ENCODE assay signal across 23 cellular contexts in genomic region chr11:44809283-44809682, GRCh38.
DNase-seq lines count a peak whose midpoint lies in the region; ATAC-seq and TF ChIP-seq lines count a peak whose summit lies in the region.
"Had no signal": no experiment of that assay in that cellular context is flagged by ENCODE, and none has a peak within 500 bp of the region (broad histone marks: within the 10 kb centered on the region; RNA-seq: fewer than 3 reads in every experiment).

No MANE protein-coding gene starts in this region.

- TF ChIP-seq EP300 in gastroesophageal sphincter (IDR thresholded peaks at IDR 0.05), result no peak

- ATAC-seq in gastroesophageal sphincter, result no peak
- no peak for ATAC-seq in heart left ventricle

- 95 to 100% methylated on average over 1 to 3 of the region's 6 CpGs for WGBS in gastroesophageal sphincter (ENCODE audit: low coverage in 1 of 2), 2 donors
- 79 to 96% (median 86%) methylated on average over 5 to 6 of the region's 6 CpGs for WGBS in heart left ventricle, 4 donors

- H3K36me3 ChIP-seq in gastroesophageal sphincter, result no peaks in the 10 kb centered on the region
- no peaks in the 10 kb centered on the region for H3K36me3 ChIP-seq in heart left ventricle
- H3K36me3 ChIP-seq: BE2C; BLaER1 treated with 17β-estradiol and CSF1 and Interleukin-3, amounts not matched to agents 10 nM and 100 nM had no signal

- peak; percentile 65 for DNase-seq in G401 (ENCODE audit: low spot score)
- peak; percentile 54 for DNase-seq in cerebellar cortex (ENCODE audit: low spot score)
- DNase-seq in neural crest cell (ENCODE audit: low read depth, low spot score), result no peak
- no peak for DNase-seq in amniotic stem cell (lab: John Stamatoyannopoulos, UW)
- no peak for DNase-seq in heart left ventricle
- no peak for DNase-seq in SK-N-DZ (ENCODE audit: low spot score)
- DNase-seq in substantia nigra (lab: John Stamatoyannopoulos, UW), result no peak
- DNase-seq: ACHN; AML-193; BE2C; CD4-positive, alpha-beta T cell; DMS 273 treated with DMSO at 0.1 percent for 48 hours; DMS79; EL; GF-D8; GM23248; H7; HCEC 1CT had no signal

- H3K27me3 ChIP-seq in gastroesophageal sphincter, result no peaks in the 10 kb centered on the region
- H3K27me3 ChIP-seq in heart left ventricle, result no peaks in the 10 kb centered on the region
- H3K27me3 ChIP-seq: BE2C; BLaER1 treated with 17β-estradiol and CSF1 and Interleukin-3, amounts not matched to agents 10 nM and 100 nM had no signal

- no peaks in the 10 kb centered on the region for H3K27me3 Mint-ChIP-seq in neural crest cell (ENCODE audit: low read depth)
- H3K27me3 Mint-ChIP-seq: CD4-positive, alpha-beta T cell had no signal

- H3K4me1 Mint-ChIP-seq in neural crest cell, result peaks cover 78% of the 10 kb centered on the region

- TF ChIP-seq POLR2A in gastroesophageal sphincter (IDR thresholded peaks at IDR 0.05) (no peak), heart left ventricle (IDR thresholded peaks at IDR 0.05) (no peak)

- TF ChIP-seq CTCF in gastroesophageal sphincter (IDR thresholded peaks at IDR 0.05) (no peak), neural crest cell (conservative IDR thresholded peaks at IDR 0.05) (no peak), heart left ventricle (IDR thresholded peaks at IDR 0.05) (no peak)

- H3K9me3 Mint-ChIP-seq in neural crest cell, result no peaks in the 10 kb centered on the region
- H3K9me3 Mint-ChIP-seq: CD14-positive monocyte; CD4-positive, alpha-beta T cell; CD8-positive, alpha-beta memory T cell had no signal

- no peak overlapping the region for H3K4me3 ChIP-seq in gastroesophageal sphincter
- no peak overlapping the region for H3K4me3 ChIP-seq in heart left ventricle
- H3K4me3 ChIP-seq: BLaER1 treated with 17β-estradiol and CSF1 and Interleukin-3, amounts not matched to agents 10 nM and 100 nM; GM23248 had no signal

- H3K9me3 ChIP-seq in gastroesophageal sphincter, result no peaks in the 10 kb centered on the region
- no peaks in the 10 kb centered on the region for H3K9me3 ChIP-seq in heart left ventricle
- H3K9me3 ChIP-seq: BE2C; BLaER1 treated with 17β-estradiol and CSF1 and Interleukin-3, amounts not matched to agents 10 nM and 100 nM had no signal

- H3K27ac Mint-ChIP-seq in neural crest cell (ENCODE audit: unreplicated experiment), result peak overlapping the region; percentile 63
- H3K27ac Mint-ChIP-seq: CD4-positive, alpha-beta T cell had no signal

- in situ Hi-C loops in G401 (cut with HindIII; ENCODE audit: low sequenced_read_pairs), result no loop called here

- H3K4me1 ChIP-seq in gastroesophageal sphincter (peaks cover 2 to 99% (median 25%) of the 10 kb centered on the region in 3 donors), heart left ventricle (peaks cover 6 to 75% (median 56%) of the 10 kb centered on the region in 12 donors)
- H3K4me1 ChIP-seq: BE2C had no signal

- no peaks in the 10 kb centered on the region for H3K36me3 Mint-ChIP-seq in neural crest cell (ENCODE audit: low read depth)
- H3K36me3 Mint-ChIP-seq: CD14-positive monocyte had no signal

- H3K27ac ChIP-seq in gastroesophageal sphincter (peak overlapping the region in 3 of 4 donors; percentile 76 to 88 (median 77)), heart left ventricle (peak overlapping the region in 1 of 12 donors; percentile 29), substantia nigra (ENCODE audit: low read depth, low read length, poor library complexity, severe bottlenecking) (no peak overlapping the region)
- H3K27ac ChIP-seq: 22Rv1; BLaER1 treated with 17β-estradiol and CSF1 and Interleukin-3, amounts not matched to agents 10 nM and 100 nM; GM23248 had no signal

- no peak overlapping the region for H3K4me3 Mint-ChIP-seq in neural crest cell
- H3K4me3 Mint-ChIP-seq: CD14-positive monocyte; CD4-positive, alpha-beta T cell; CD8-positive, alpha-beta memory T cell had no signal

- intact Hi-C loops in heart left ventricle (cut with DNase I), result no loop called here

Comparison
In these comparisons a context has a peak if more than half of its experiments do, and no peak if none do; other contexts are left out.
1. DNase-seq: peak in G401 (single experiment) and cerebellar cortex (single experiment); none in neural crest cell (single experiment), amniotic stem cell (single experiment), heart left ventricle (0 of 5), SK-N-DZ (single experiment) and substantia nigra (0 of 49).